ENCODE assay signal across 1 cellular context in the genomic region with DNA sequence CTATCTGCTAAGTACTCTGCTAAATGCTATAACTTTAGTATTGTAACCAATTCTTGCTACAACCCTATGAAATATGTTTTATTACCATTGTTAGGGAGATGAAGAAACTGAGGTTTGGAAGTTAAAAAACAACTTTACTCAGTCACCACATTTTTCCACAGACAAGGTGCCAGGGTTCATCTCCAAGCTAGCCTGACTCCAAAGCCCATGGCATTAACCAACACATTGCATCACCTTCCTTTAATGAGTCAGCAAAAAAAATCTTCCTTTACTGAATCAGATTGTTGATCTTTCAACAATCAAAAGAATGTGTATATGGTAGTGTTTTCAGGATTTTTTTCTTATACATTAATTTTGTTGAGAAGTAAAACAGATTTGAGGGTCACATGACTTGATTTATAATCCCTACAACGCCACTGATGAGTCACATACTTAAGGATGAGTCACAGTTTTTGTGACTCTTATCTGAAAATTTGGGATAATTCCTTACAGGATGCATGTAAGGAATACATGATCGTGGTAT.
A peak's percentile ranks its signal among the peaks of the same experiment; 100 is the strongest.
TF ChIP-seq lines count a peak whose summit lies in the region.

No MANE protein-coding gene starts in this region.

TF ChIP-seq in K562, 482 proteins besides CTCF, POLR2A, EP300 and RAD21 (continued from another document and continues in another):
- TF ChIP-seq, protein P1, sequence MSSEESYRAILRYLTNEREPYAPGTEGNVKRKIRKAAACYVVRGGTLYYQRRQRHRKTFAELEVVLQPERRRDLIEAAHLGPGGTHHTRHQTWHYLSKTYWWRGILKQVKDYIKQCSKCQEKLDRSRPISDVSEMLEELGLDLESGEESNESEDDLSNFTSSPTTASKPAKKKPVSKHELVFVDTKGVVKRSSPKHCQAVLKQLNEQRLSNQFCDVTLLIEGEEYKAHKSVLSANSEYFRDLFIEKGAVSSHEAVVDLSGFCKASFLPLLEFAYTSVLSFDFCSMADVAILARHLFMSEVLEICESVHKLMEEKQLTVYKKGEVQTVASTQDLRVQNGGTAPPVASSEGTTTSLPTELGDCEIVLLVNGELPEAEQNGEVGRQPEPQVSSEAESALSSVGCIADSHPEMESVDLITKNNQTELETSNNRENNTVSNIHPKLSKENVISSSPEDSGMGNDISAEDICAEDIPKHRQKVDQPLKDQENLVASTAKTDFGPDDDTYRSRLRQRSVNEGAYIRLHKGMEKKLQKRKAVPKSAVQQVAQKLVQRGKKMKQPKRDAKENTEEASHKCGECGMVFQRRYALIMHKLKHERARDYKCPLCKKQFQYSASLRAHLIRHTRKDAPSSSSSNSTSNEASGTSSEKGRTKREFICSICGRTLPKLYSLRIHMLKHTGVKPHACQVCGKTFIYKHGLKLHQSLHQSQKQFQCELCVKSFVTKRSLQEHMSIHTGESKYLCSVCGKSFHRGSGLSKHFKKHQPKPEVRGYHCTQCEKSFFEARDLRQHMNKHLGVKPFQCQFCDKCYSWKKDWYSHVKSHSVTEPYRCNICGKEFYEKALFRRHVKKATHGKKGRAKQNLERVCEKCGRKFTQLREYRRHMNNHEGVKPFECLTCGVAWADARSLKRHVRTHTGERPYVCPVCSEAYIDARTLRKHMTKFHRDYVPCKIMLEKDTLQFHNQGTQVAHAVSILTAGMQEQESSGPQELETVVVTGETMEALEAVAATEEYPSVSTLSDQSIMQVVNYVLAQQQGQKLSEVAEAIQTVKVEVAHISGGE (CRISPR knock-in tag; IDR thresholded peaks at IDR 0.05): 0 out of 6 replicates have a peak, but pooled peaks of 1 of the 3 experiments have one; percentile 42
- no peak for TF ChIP-seq SFPQ (IDR thresholded peaks at IDR 0.05; ENCODE audit: low read depth, low read length)
- no peak for TF ChIP-seq DNMT1 (IDR thresholded peaks at IDR 0.05)
- peak; percentile 53; the same call in 1 of the 2 replicates for TF ChIP-seq HSF4 (CRISPR knock-in tag; IDR thresholded peaks at IDR 0.05; ENCODE audit: borderline replicate concordance)
- TF ChIP-seq KAT8 (IDR thresholded peaks at IDR 0.05; ENCODE audit: low read depth): no peak
- no peak for TF ChIP-seq ZNF57 (CRISPR knock-in tag; IDR thresholded peaks at IDR 0.05)
- peak; percentile 99 for TF ChIP-seq JUND (IDR thresholded peaks at IDR 0.05; ENCODE audit: borderline replicate concordance, low read depth, low read length)
- TF ChIP-seq JUND (tag; IDR thresholded peaks at IDR 0.05; ENCODE audit: borderline replicate concordance, low read depth, low read length): peak; percentile 100
- no peak for TF ChIP-seq GMEB1 (CRISPR knock-in tag; IDR thresholded peaks at IDR 0.05)
- TF ChIP-seq ZNF280A (IDR thresholded peaks at IDR 0.05; ENCODE audit: low read depth, partially characterized antibody): no peak
- TF ChIP-seq ZBED1 (IDR thresholded peaks at IDR 0.05): no peak
- TF ChIP-seq PTRF (tag; IDR thresholded peaks at IDR 0.05): no peak
- no peak for TF ChIP-seq NCOA4 (IDR thresholded peaks at IDR 0.05; ENCODE audit: partially characterized antibody)
- TF ChIP-seq, protein P2, sequence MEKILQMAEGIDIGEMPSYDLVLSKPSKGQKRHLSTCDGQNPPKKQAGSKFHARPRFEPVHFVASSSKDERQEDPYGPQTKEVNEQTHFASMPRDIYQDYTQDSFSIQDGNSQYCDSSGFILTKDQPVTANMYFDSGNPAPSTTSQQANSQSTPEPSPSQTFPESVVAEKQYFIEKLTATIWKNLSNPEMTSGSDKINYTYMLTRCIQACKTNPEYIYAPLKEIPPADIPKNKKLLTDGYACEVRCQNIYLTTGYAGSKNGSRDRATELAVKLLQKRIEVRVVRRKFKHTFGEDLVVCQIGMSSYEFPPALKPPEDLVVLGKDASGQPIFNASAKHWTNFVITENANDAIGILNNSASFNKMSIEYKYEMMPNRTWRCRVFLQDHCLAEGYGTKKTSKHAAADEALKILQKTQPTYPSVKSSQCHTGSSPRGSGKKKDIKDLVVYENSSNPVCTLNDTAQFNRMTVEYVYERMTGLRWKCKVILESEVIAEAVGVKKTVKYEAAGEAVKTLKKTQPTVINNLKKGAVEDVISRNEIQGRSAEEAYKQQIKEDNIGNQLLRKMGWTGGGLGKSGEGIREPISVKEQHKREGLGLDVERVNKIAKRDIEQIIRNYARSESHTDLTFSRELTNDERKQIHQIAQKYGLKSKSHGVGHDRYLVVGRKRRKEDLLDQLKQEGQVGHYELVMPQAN (IDR thresholded peaks at IDR 0.05; ENCODE audit: borderline replicate concordance): no peak
- peak; percentile 93; the same call in 1 of the 2 replicates for TF ChIP-seq HDAC2 (IDR thresholded peaks at IDR 0.05)
- no peak; the same call in 1 of the 2 replicates for TF ChIP-seq STAT5A (IDR thresholded peaks at IDR 0.05; ENCODE audit: borderline replicate concordance, low read length)
- TF ChIP-seq, protein P3, sequence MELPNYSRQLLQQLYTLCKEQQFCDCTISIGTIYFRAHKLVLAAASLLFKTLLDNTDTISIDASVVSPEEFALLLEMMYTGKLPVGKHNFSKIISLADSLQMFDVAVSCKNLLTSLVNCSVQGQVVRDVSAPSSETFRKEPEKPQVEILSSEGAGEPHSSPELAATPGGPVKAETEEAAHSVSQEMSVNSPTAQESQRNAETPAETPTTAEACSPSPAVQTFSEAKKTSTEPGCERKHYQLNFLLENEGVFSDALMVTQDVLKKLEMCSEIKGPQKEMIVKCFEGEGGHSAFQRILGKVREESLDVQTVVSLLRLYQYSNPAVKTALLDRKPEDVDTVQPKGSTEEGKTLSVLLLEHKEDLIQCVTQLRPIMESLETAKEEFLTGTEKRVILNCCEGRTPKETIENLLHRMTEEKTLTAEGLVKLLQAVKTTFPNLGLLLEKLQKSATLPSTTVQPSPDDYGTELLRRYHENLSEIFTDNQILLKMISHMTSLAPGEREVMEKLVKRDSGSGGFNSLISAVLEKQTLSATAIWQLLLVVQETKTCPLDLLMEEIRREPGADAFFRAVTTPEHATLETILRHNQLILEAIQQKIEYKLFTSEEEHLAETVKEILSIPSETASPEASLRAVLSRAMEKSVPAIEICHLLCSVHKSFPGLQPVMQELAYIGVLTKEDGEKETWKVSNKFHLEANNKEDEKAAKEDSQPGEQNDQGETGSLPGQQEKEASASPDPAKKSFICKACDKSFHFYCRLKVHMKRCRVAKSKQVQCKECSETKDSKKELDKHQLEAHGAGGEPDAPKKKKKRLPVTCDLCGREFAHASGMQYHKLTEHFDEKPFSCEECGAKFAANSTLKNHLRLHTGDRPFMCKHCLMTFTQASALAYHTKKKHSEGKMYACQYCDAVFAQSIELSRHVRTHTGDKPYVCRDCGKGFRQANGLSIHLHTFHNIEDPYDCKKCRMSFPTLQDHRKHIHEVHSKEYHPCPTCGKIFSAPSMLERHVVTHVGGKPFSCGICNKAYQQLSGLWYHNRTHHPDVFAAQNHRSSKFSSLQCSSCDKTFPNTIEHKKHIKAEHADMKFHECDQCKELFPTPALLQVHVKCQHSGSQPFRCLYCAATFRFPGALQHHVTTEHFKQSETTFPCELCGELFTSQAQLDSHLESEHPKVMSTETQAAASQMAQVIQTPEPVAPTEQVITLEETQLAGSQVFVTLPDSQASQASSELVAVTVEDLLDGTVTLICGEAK (IDR thresholded peaks at IDR 0.05): 0 out of 2 replicates have a peak, but pooled peaks have one; percentile 52
- TF ChIP-seq, protein P3 (CRISPR knock-in tag; IDR thresholded peaks at IDR 0.05): no peak
- TF ChIP-seq ATF1 (CRISPR knock-in tag; IDR thresholded peaks at IDR 0.05): no peak
- peak; percentile 88 for TF ChIP-seq ATF1 (tag; IDR thresholded peaks at IDR 0.05)
- no peak for TF ChIP-seq FOXK1 (CRISPR knock-in tag; IDR thresholded peaks at IDR 0.05; ENCODE audit: borderline replicate concordance)
- TF ChIP-seq ZNF436 (CRISPR knock-in tag; IDR thresholded peaks at IDR 0.05): no peak
- TF ChIP-seq, protein P4, sequence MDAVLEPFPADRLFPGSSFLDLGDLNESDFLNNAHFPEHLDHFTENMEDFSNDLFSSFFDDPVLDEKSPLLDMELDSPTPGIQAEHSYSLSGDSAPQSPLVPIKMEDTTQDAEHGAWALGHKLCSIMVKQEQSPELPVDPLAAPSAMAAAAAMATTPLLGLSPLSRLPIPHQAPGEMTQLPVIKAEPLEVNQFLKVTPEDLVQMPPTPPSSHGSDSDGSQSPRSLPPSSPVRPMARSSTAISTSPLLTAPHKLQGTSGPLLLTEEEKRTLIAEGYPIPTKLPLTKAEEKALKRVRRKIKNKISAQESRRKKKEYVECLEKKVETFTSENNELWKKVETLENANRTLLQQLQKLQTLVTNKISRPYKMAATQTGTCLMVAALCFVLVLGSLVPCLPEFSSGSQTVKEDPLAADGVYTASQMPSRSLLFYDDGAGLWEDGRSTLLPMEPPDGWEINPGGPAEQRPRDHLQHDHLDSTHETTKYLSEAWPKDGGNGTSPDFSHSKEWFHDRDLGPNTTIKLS (IDR thresholded peaks at IDR 0.05; ENCODE audit: borderline replicate concordance, low read depth): no peak; the same call in 1 of the 2 replicates
- TF ChIP-seq ARID1B (IDR thresholded peaks at IDR 0.05): peak; percentile 93
- TF ChIP-seq, protein P5, sequence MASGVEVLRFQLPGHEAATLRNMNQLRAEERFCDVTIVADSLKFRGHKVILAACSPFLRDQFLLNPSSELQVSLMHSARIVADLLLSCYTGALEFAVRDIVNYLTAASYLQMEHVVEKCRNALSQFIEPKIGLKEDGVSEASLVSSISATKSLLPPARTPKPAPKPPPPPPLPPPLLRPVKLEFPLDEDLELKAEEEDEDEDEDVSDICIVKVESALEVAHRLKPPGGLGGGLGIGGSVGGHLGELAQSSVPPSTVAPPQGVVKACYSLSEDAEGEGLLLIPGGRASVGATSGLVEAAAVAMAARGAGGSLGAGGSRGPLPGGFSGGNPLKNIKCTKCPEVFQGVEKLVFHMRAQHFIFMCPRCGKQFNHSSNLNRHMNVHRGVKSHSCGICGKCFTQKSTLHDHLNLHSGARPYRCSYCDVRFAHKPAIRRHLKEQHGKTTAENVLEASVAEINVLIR (CRISPR knock-in tag; IDR thresholded peaks at IDR 0.05): no peak
